In genomic region chr12:21884942-21885341, GRCh38 we compare ENCODE assay signal across 21 cellular contexts.
"Had no signal": no experiment of that assay in that cellular context is flagged by ENCODE, and none has a peak within 500 bp of the region (broad histone marks: within the 10 kb centered on the region; RNA-seq: fewer than 3 reads in every experiment).

No MANE protein-coding gene starts in this region.

- H3K4me3 ChIP-seq: ascending aorta, cardiac muscle cell, coronary artery, dorsolateral prefrontal cortex, ovary, spleen, testis, transverse colon had no signal

- H3K4me1 ChIP-seq: ascending aorta, spleen, testis had no signal

- DNase-seq: activated CD4-positive, alpha-beta T cell treated with anti-CD3 and anti-CD28 coated beads for 4 hours; activated CD4-positive, alpha-beta T cell treated with anti-CD3 and anti-CD28 coated beads, Interleukin-2, amount 50 U/mL, for 4 hours; activated naive CD4-positive, alpha-beta T cell treated with Interleukin-2 at 50 U/mL for 16 hours; activated T-cell treated with anti-CD3 and anti-CD28 coated beads for 4 hours; activated T-cell treated with anti-CD3 and anti-CD28 coated beads, Interleukin-2, amount 50 U/mL, for 72 hours; dorsolateral prefrontal cortex; effector memory CD4-positive, alpha-beta T cell; head of caudate nucleus; naive B cell; ovary; retina; spleen; stimulated activated naive CD8-positive, alpha-beta T cell treated with anti-CD3 and anti-CD28 coated beads, Interleukin-15, Interleukin-2, amounts not matched to agents 100 U/mL and 50 U/mL, for 24 hours; SW 1271; T-helper 9 cell; testis; transverse colon had no signal

- H3K36me3 ChIP-seq: ascending aorta, cardiac muscle cell, ovary, spleen, transverse colon had no signal

- ATAC-seq: activated T-cell treated with anti-CD3 and anti-CD28 coated beads, Interleukin-2, amount 50 U/mL, for 72 hours; stimulated activated naive CD8-positive, alpha-beta T cell treated with anti-CD3 and anti-CD28 coated beads, Interleukin-15, Interleukin-2, amounts not matched to agents 100 U/mL and 50 U/mL, for 24 hours had no signal

- H3K27me3 ChIP-seq: ascending aorta, cardiac muscle cell, dorsolateral prefrontal cortex, ovary, spleen, testis, transverse colon had no signal

- H3K9me3 ChIP-seq: ascending aorta, ovary, spleen, testis, transverse colon had no signal

- H3K27ac ChIP-seq: ascending aorta, cardiac muscle cell, coronary artery, dorsolateral prefrontal cortex, ovary, spleen, testis, transverse colon, VCaP had no signal
